8 cellular contexts compared by ENCODE assay signal in genomic region chr6:42030585-42031506, GRCh38. TPM values are rescaled to one million over a fixed set of nuclear protein-coding genes. Genes with fewer than 3 reads are reported as not detected.
A peak's percentile ranks its signal among the peaks of the same experiment; 100 is the strongest.
DNase-seq lines count a peak whose midpoint lies in the region; ATAC-seq and TF ChIP-seq lines count a peak whose summit lies in the region.

No MANE protein-coding gene starts in this region.

- 17 to 67% methylated on average over 2 to 3 of the region's 14 CpGs for WGBS in gastroesophageal sphincter (ENCODE audit: low coverage in 1 of 2), 2 donors

- H3K27ac Mint-ChIP-seq in mesothelial cell of epicardium: peak overlapping the region; percentile 90

- intact Hi-C loops in A673 (cut with micrococcal nuclease; ENCODE audit: unreplicated experiment): no loop called here

- BruUV-seq in A673 (replicated peaks; lab: Mats Ljungman, UMichigan): no TSS peak

- peaks cover 19% of the 10 kb centered on the region for H3K4me1 Mint-ChIP-seq in mesothelial cell of epicardium

- H3K4me3 ChIP-seq in A673 (ENCODE audit: low read depth, low read length, poor library complexity, severe bottlenecking) (no peak overlapping the region), gastroesophageal sphincter (no peak overlapping the region)

- POLR2A ChIA-PET in A673 (lab: Charles Lee; ENCODE audit: low non-redundant PET): no interaction called here

- H3K36me3 ChIP-seq in A673 (ENCODE audit: insufficient read depth, low read length, poor library complexity, severe bottlenecking): no peaks in the 10 kb centered on the region
- H3K36me3 ChIP-seq in gastroesophageal sphincter: peaks cover 0 to 39% of the 10 kb centered on the region in 2 donors

- DNase-seq in A673 (ENCODE audit: low spot score) (no peak), LHCN-M2 (ENCODE audit: low read depth) (peak; percentile 98), mesothelial cell of epicardium (ENCODE audit: low spot score in 2 of 2, unreplicated experiment in 2 of 2) (peak in 1 of 2 experiments; percentile 50), NCI-H1048 (lab: John Stamatoyannopoulos, UW) (no peak), cortex of kidney (lab: John Stamatoyannopoulos, UW) (no peak)
- DNase-seq in activated naive CD8-positive, alpha-beta T cell treated with anti-CD3 and anti-CD28 coated beads, Interleukin-2, amount 50 U/mL, for 16 hours (ENCODE audit: low read depth, low spot score): peak; percentile 35

- no peaks in the 10 kb centered on the region for H3K9me3 Mint-ChIP-seq in mesothelial cell of epicardium

- TF ChIP-seq EP300 in gastroesophageal sphincter (IDR thresholded peaks at IDR 0.05): no peak

- TF ChIP-seq POLR2A in gastroesophageal sphincter (IDR thresholded peaks at IDR 0.05): no peak

- TF ChIP-seq CTCF in A673 (conservative IDR thresholded peaks at IDR 0.05; ENCODE audit: low read depth, low read length) (no peak), mesothelial cell of epicardium (IDR thresholded peaks at IDR 0.05; ENCODE audit: unreplicated experiment) (no peak), gastroesophageal sphincter (IDR thresholded peaks at IDR 0.05) (no peak)

- H3K27ac ChIP-seq in A673 (ENCODE audit: low read depth, low read length, poor library complexity, severe bottlenecking): peak overlapping the region; percentile 61
- H3K27ac ChIP-seq in gastroesophageal sphincter: peak overlapping the region in 2 of 4 donors; percentile 24 to 30

- H3K27me3 Mint-ChIP-seq in mesothelial cell of epicardium (ENCODE audit: low read depth): no peaks in the 10 kb centered on the region

- ATAC-seq in gastroesophageal sphincter (no peak), HG02852 (IDR thresholded peaks at IDR 0.05; ENCODE audit: unreplicated experiment) (no peak)

- H3K4me1 ChIP-seq in A673 (ENCODE audit: insufficient read depth, low read length, poor library complexity, severe bottlenecking): no peaks in the 10 kb centered on the region
- peaks cover 0 to 22% (median 10%) of the 10 kb centered on the region in 3 donors for H3K4me1 ChIP-seq in gastroesophageal sphincter

- no peak overlapping the region for H3K4me3 Mint-ChIP-seq in mesothelial cell of epicardium

- H3K36me3 Mint-ChIP-seq in mesothelial cell of epicardium: peaks cover 5% of the 10 kb centered on the region

- H3K27me3 ChIP-seq in A673 (replicated peaks; ENCODE audit: insufficient read depth, low read depth, low read length, poor library complexity): no peaks in the 10 kb centered on the region
- no peaks in the 10 kb centered on the region for H3K27me3 ChIP-seq in gastroesophageal sphincter

- CTCF ChIA-PET in A673 (lab: Charles Lee): no interaction called here

- H3K9me3 ChIP-seq in A673 (ENCODE audit: low read depth, low read length, poor library complexity, severe bottlenecking) (no peaks in the 10 kb centered on the region), gastroesophageal sphincter (no peaks in the 10 kb centered on the region)

RNA-seq across cellular contexts. Expression of gene TAF8, which starts 19.5 kb away (rescaled TPM):
- 22.5 and 26.0 TPM in 2 replicates for total RNA-seq in A673 (2021)
- total RNA-seq in LHCN-M2 (2014; rRNA removed): 18.1 and 26.5 TPM in 2 replicates
- 9.8 TPM for polyA plus RNA-seq in LHCN-M2 (2012)
- 32.1 to 38.9 TPM (median 36.5 TPM) in 3 replicates for total RNA-seq in mesothelial cell of epicardium
- 10 to 100 TPM; 16.8 to 33.6 (median 24.2) TPM for total RNA-seq in gastroesophageal sphincter

Comparison
In these comparisons a context has a peak if more than half of its experiments do, and no peak if none do; other contexts are left out.
1. DNase-seq: peak in LHCN-M2 (single experiment) and activated naive CD8-positive, alpha-beta T cell treated with anti-CD3 and anti-CD28 coated beads, Interleukin-2, amount 50 U/mL, for 16 hours (single experiment); none in A673 (single experiment), NCI-H1048 (single experiment) and cortex of kidney (single experiment).